Comparison of ENCODE assay signal across 22 cellular contexts in genomic region chr3:46942079-46942478, GRCh38. TPM values are rescaled to one million over a fixed set of nuclear protein-coding genes. Genes with fewer than 3 reads are reported as not detected.
DNase-seq lines count a peak whose midpoint lies in the region; ATAC-seq and TF ChIP-seq lines count a peak whose summit lies in the region.
"Had no signal": no experiment of that assay in that cellular context is flagged by ENCODE, and none has a peak within 500 bp of the region (broad histone marks: within the 10 kb centered on the region; RNA-seq: fewer than 3 reads in every experiment).

No MANE protein-coding gene starts in this region.

- H3K4me1 Mint-ChIP-seq in natural killer cell treated with Interleukin-12 subunit alpha and Interleukin-12 subunit beta and Interleukin-15 and Interleukin-18, amount 100 ng/mL, for 72 hours (ENCODE audit: low read depth in 2 of 2): peaks cover 72 to 78% of the 10 kb centered on the region in 2 donors

- H3K9me3 ChIP-seq in esophagus squamous epithelium (no peaks in the 10 kb centered on the region), upper lobe of left lung (no peaks in the 10 kb centered on the region), gastroesophageal sphincter (no peaks in the 10 kb centered on the region)
- H3K9me3 ChIP-seq: adrenal gland, ovary, vagina had no signal

- H3K27me3 ChIP-seq in esophagus squamous epithelium: no peaks in the 10 kb centered on the region
- no peaks in the 10 kb centered on the region for H3K27me3 ChIP-seq in upper lobe of left lung
- H3K27me3 ChIP-seq in gastroesophageal sphincter: no peaks in the 10 kb centered on the region
- H3K27me3 ChIP-seq: adrenal gland, ovary, vagina had no signal

- intact Hi-C loops in left cardiac atrium (cut with DNase I): no loop called here
- intact Hi-C loops in Right ventricle myocardium superior (cut with DNase I): no loop called here
- intact Hi-C loops in esophagus squamous epithelium (cut with DNase I): no loop called here

- peaks cover 4 to 56% (median 18%) of the 10 kb centered on the region in 3 donors for H3K36me3 ChIP-seq in esophagus squamous epithelium
- H3K36me3 ChIP-seq in upper lobe of left lung: peaks cover 0 to 33% (median 14%) of the 10 kb centered on the region in 4 donors
- peaks cover 0 to 23% of the 10 kb centered on the region in 2 donors for H3K36me3 ChIP-seq in gastroesophageal sphincter
- H3K36me3 ChIP-seq: ovary had no signal

- TF ChIP-seq POLR2A in esophagus squamous epithelium (IDR thresholded peaks at IDR 0.05) (no peak), upper lobe of left lung (IDR thresholded peaks at IDR 0.05) (no peak), gastroesophageal sphincter (IDR thresholded peaks at IDR 0.05) (no peak)

- no peaks in the 10 kb centered on the region for H3K27me3 Mint-ChIP-seq in natural killer cell treated with Interleukin-12 subunit alpha and Interleukin-12 subunit beta and Interleukin-15 and Interleukin-18, amount 100 ng/mL, for 72 hours
- H3K27me3 Mint-ChIP-seq: CD8-positive, alpha-beta memory T cell had no signal

- ATAC-seq in left cardiac atrium: no peak
- ATAC-seq in Right ventricle myocardium superior (ENCODE audit: poor library complexity): no peak
- no peak for ATAC-seq in natural killer cell treated with Interleukin-12 subunit alpha and Interleukin-12 subunit beta and Interleukin-15 and Interleukin-18, amount 100 ng/mL, for 72 hours
- ATAC-seq in upper lobe of left lung (ENCODE audit: low FRiP score in 2 of 2): no peak
- no peak for ATAC-seq in HG02610 (IDR thresholded peaks at IDR 0.05; ENCODE audit: unreplicated experiment)
- no peak for ATAC-seq in gastroesophageal sphincter
- no peak for ATAC-seq in GM19395 (IDR thresholded peaks at IDR 0.05; ENCODE audit: unreplicated experiment)

- peak overlapping the region; percentile 11 to 31 for H3K27ac Mint-ChIP-seq in natural killer cell treated with Interleukin-12 subunit alpha and Interleukin-12 subunit beta and Interleukin-15 and Interleukin-18, amount 100 ng/mL, for 72 hours

- no peak for TF ChIP-seq EP300 in upper lobe of left lung (IDR thresholded peaks at IDR 0.05)
- TF ChIP-seq EP300 in gastroesophageal sphincter (IDR thresholded peaks at IDR 0.05): no peak

- H3K4me3 Mint-ChIP-seq in natural killer cell treated with Interleukin-12 subunit alpha and Interleukin-12 subunit beta and Interleukin-15 and Interleukin-18, amount 100 ng/mL, for 72 hours: no peak overlapping the region

- WGBS in esophagus squamous epithelium, 2 donors: 100% methylated on average over 3 of the region's 7 CpGs; no CpG with 5 or more reads in 1 of the 2 donors
- WGBS in upper lobe of left lung, 2 donors: 87 to 91% methylated on average over 5 to 7 of the region's 7 CpGs
- 83% methylated on average over 1 of the region's 7 CpGs; no CpG with 5 or more reads in 1 of the 2 donors for WGBS in gastroesophageal sphincter (ENCODE audit: low coverage in 1 of 2), 2 donors

- no peaks in the 10 kb centered on the region for H3K9me3 Mint-ChIP-seq in natural killer cell treated with Interleukin-12 subunit alpha and Interleukin-12 subunit beta and Interleukin-15 and Interleukin-18, amount 100 ng/mL, for 72 hours
- H3K9me3 Mint-ChIP-seq: CD8-positive, alpha-beta memory T cell had no signal

- peaks cover 48 to 87% (median 49%) of the 10 kb centered on the region in 3 donors for H3K4me1 ChIP-seq in esophagus squamous epithelium
- H3K4me1 ChIP-seq in upper lobe of left lung: peaks cover 54 to 89% (median 63%) of the 10 kb centered on the region in 4 donors
- peaks cover 8 to 84% (median 20%) of the 10 kb centered on the region in 3 donors for H3K4me1 ChIP-seq in gastroesophageal sphincter

- H3K4me3 ChIP-seq in esophagus squamous epithelium: no peak overlapping the region
- no peak overlapping the region for H3K4me3 ChIP-seq in upper lobe of left lung
- H3K4me3 ChIP-seq in gastroesophageal sphincter: no peak overlapping the region
- H3K4me3 ChIP-seq: adrenal gland, ovary, smooth muscle cell, vagina had no signal

- peaks cover 25% of the 10 kb centered on the region for H3K36me3 Mint-ChIP-seq in natural killer cell treated with Interleukin-12 subunit alpha and Interleukin-12 subunit beta and Interleukin-15 and Interleukin-18, amount 100 ng/mL, for 72 hours

- TF ChIP-seq CTCF in esophagus squamous epithelium (IDR thresholded peaks at IDR 0.05) (no peak), upper lobe of left lung (IDR thresholded peaks at IDR 0.05) (no peak), gastroesophageal sphincter (IDR thresholded peaks at IDR 0.05) (no peak)

- H3K27ac ChIP-seq in esophagus squamous epithelium: peak overlapping the region in 3 of 4 donors; percentile 91 to 96 (median 95)
- H3K27ac ChIP-seq in upper lobe of left lung: peak overlapping the region; percentile 71 to 89 (median 80)
- H3K27ac ChIP-seq in gastroesophageal sphincter: no peak overlapping the region
- H3K27ac ChIP-seq: ovary, WERI-Rb-1 had no signal

- peak; percentile 2 for DNase-seq in left cardiac atrium
- DNase-seq in Right ventricle myocardium superior: no peak
- no peak for DNase-seq in esophagus squamous epithelium (lab: John Stamatoyannopoulos, UW)
- DNase-seq in natural killer cell treated with Interleukin-12 subunit alpha and Interleukin-12 subunit beta and Interleukin-15 and Interleukin-18, amount 100 ng/mL, for 72 hours (ENCODE audit: low spot score): no peak
- no peak for DNase-seq in upper lobe of left lung
- DNase-seq: cerebellar nuclear complex; EL; KG1; NCI-H1105 treated with DMSO at 0.1 percent for 48 hours; NCI-H2171; NCI-H82; RPMI8226; stimulated activated naive CD4-positive, alpha-beta T cell treated with Interleukin-2 at 50 U/mL for 16 hours; WERI-Rb-1 had no signal

RNA-seq across cellular contexts. Expression of gene CCDC12, which starts 34.5 kb away (rescaled TPM):
- 10 to 100 TPM; 24.2 to 38.4 TPM for total RNA-seq in left cardiac atrium
- 29.2 TPM for total RNA-seq in Right ventricle myocardium superior
- total RNA-seq in esophagus squamous epithelium: 10 to 100 TPM; 55.5 to 87.5 (median 67.5) TPM
- 10 to 100 TPM; 58.0 to 89.8 TPM for total RNA-seq in natural killer cell treated with Interleukin-12 subunit alpha and Interleukin-12 subunit beta and Interleukin-15 and Interleukin-18, amount 100 ng/mL, for 72 hours
- total RNA-seq in upper lobe of left lung: 10 to 100 TPM; 42.3 to 93.2 (median 69.8) TPM
- total RNA-seq in gastroesophageal sphincter: 10 to 100 TPM; 14.3 to 52.2 (median 42.0) TPM

RNA-seq across cellular contexts. Expression of gene NBEAL2, which starts 37.4 kb away (rescaled TPM):
- 10 to 100 TPM; 17.1 to 23.9 TPM for total RNA-seq in left cardiac atrium
- 11.7 TPM for total RNA-seq in Right ventricle myocardium superior
- 100 to 1,000 TPM; 128 to 297 (median 185) TPM for total RNA-seq in esophagus squamous epithelium
- 100 to 1,000 TPM; 121 to 255 TPM for total RNA-seq in natural killer cell treated with Interleukin-12 subunit alpha and Interleukin-12 subunit beta and Interleukin-15 and Interleukin-18, amount 100 ng/mL, for 72 hours
- 100 to 1,000 TPM in 5 of 6 donors, 10 to 100 TPM in 1; 94.7 to 436 (median 163) TPM for total RNA-seq in upper lobe of left lung
- total RNA-seq in gastroesophageal sphincter: 10 to 100 TPM; 12.3 to 23.2 (median 20.4) TPM

Comparison
In these comparisons a context has a peak if more than half of its experiments do, and no peak if none do; other contexts are left out.
1. H3K27ac ChIP-seq: peak in esophagus squamous epithelium (3 of 4) and upper lobe of left lung (4 of 4); none in gastroesophageal sphincter (0 of 4).